Comparison of ENCODE assay signal across 9 cellular contexts in genomic region chr2:175356901-175357300, GRCh38.
"Had no signal": no experiment of that assay in that cellular context is flagged by ENCODE, and none has a peak within 500 bp of the region (broad histone marks: within the 10 kb centered on the region; RNA-seq: fewer than 3 reads in every experiment).

No MANE protein-coding gene starts in this region.

- H2AFZ ChIP-seq: GM23248 had no signal

- H3K27ac ChIP-seq: GM23248, HL-60, KMS-11 had no signal

- H3K36me3 ChIP-seq: HAP-1 had no signal

- H3K9me3 ChIP-seq: HAP-1 had no signal

- H3K4me3 ChIP-seq: GM23248, HAP-1 had no signal

- H3K4me2 ChIP-seq: KMS-11 had no signal

- H3K9ac ChIP-seq: GM23248, KMS-11 had no signal

- H3K4me1 ChIP-seq: HAP-1 had no signal

- DNase-seq: GM23248, GOT3, H7, HFFc6, KBM-7 had no signal

- FAIRE-seq: HepG2 had no signal
